ENCODE assay signal across 8 cellular contexts in genomic region chr5:154179846-154180710, GRCh38. TPM values are rescaled to one million over a fixed set of nuclear protein-coding genes. Genes with fewer than 3 reads are reported as not detected.
DNase-seq lines count a peak whose midpoint lies in the region; ATAC-seq and TF ChIP-seq lines count a peak whose summit lies in the region.

No MANE protein-coding gene starts in this region.

- H3K36me3 ChIP-seq in MG63 (no peaks in the 10 kb centered on the region), right lobe of liver (no peaks in the 10 kb centered on the region)

- DNase-seq in AG20443 (ENCODE audit: low spot score): peak; percentile 75
- peak; percentile 71 for DNase-seq in HEK293T (ENCODE audit: extremely low spot score)
- DNase-seq in MG63: peak; percentile 33
- DNase-seq in SK-MEL-5 (ENCODE audit: low read depth, low spot score): peak; percentile 72
- DNase-seq in choroid plexus epithelial cell (ENCODE audit: low read depth): peak; percentile 85
- DNase-seq in right lobe of liver: no peak
- DNase-seq in ureter (ENCODE audit: low spot score): peak; percentile 56

- WGBS in right lobe of liver (ENCODE audit: insufficient coverage, low coverage, low lambda C conversion rate, missing lambda C conversion rate): 40% methylated on average over 12 of the region's 13 CpGs

- H3K4me3 ChIP-seq in MG63 (no peak overlapping the region), choroid plexus epithelial cell (ENCODE audit: low read depth, low read length) (no peak overlapping the region), right lobe of liver (no peak overlapping the region)

- ATAC-seq in right lobe of liver: peak; percentile 92 to 95 (median 93)

- H3K27me3 ChIP-seq in MG63: peaks cover 7% of the 10 kb centered on the region; the same call in 1 of the 2 replicates
- no peaks in the 10 kb centered on the region for H3K27me3 ChIP-seq in right lobe of liver

- in situ Hi-C loops in SK-MEL-5 (cut with HindIII; ENCODE audit: low pct_unique_long_range_greater_than_20kb, low sequenced_read_pairs): no loop called here

- intact Hi-C loops in right lobe of liver (cut with DNase I): loop anchor here (2.0 to 10.0 kb wide), 4 partner anchors 95 to 225 kb away; no protein-coding TSS in a partner anchor

- 0 out of 2 replicates have a peak, but pooled peaks cover 2% of the 10 kb centered on the region for H3K9me3 ChIP-seq in MG63
- H3K9me3 ChIP-seq in right lobe of liver: no peaks in the 10 kb centered on the region

- CTCF ChIA-PET in HEK293T (lab: Yijun Ruan, JAX): interaction anchor here (0.5 to 4.7 kb wide), 11 partner anchors 10 to 230 kb away, joined by 3 to 27 read pairs (median 4); partner anchors contain the start of gene GALNT10

- H3K27ac ChIP-seq in right lobe of liver: no peak overlapping the region

- no peak for TF ChIP-seq POLR2A in right lobe of liver (IDR thresholded peaks at IDR 0.05)

- POLR2A ChIA-PET in HEK293T (lab: Yijun Ruan, JAX): no interaction called here

- H3K4me1 ChIP-seq in right lobe of liver: no peaks in the 10 kb centered on the region

- peak; percentile 83 for TF ChIP-seq CTCF in GM12872 (IDR thresholded peaks at IDR 0.05; ENCODE audit: insufficient read depth, low read depth, low read length)
- TF ChIP-seq CTCF in choroid plexus epithelial cell (conservative IDR thresholded peaks at IDR 0.05; ENCODE audit: low read depth, low read length): peak; percentile 93
- TF ChIP-seq CTCF in right lobe of liver (IDR thresholded peaks at IDR 0.05): peak; percentile 72 to 78 (median 75)

TF ChIP-seq in HEK293T, 16 proteins besides CTCF, POLR2A, EP300 and RAD21:
- TF ChIP-seq BHLHE40 (IDR thresholded peaks at IDR 0.05; ENCODE audit: borderline replicate concordance): no peak
- no peak for TF ChIP-seq L3MBTL2 (conservative IDR thresholded peaks at IDR 0.05)
- no peak for TF ChIP-seq TARDBP (IDR thresholded peaks at IDR 0.05)
- TF ChIP-seq NFRKB (IDR thresholded peaks at IDR 0.05): no peak

RNA-seq across cellular contexts. Expression of gene GALNT10, which starts 10.5 kb away (rescaled TPM):
- 25.9 and 26.3 TPM in 2 replicates for total RNA-seq in MG63 (2014; rRNA removed; shearing (Covaris generic); ENCODE audit: low replicate concordance)
- total RNA-seq in SK-MEL-5 (2014; rRNA removed; shearing (Covaris generic)): 8.7 and 11.0 TPM in 2 replicates
- 11.9 and 13.8 TPM in 2 replicates for polyA plus RNA-seq in SK-MEL-5 (2015; cell fraction: cytosol; rRNA removed)
- 10.9 and 12.0 TPM in 2 replicates for polyA plus RNA-seq in SK-MEL-5 (2015; cell fraction: nucleus; rRNA removed)
- 1 to 10 TPM; 4.0 to 9.7 (median 7.1) TPM for total RNA-seq in right lobe of liver
- 26.0 TPM for total RNA-seq in ureter

Comparison
In these comparisons a context has a peak if more than half of its experiments do, and no peak if none do; other contexts are left out.
1. DNase-seq: peak in AG20443 (single experiment), HEK293T (single experiment), MG63 (single experiment), SK-MEL-5 (single experiment), choroid plexus epithelial cell (single experiment) and ureter (single experiment); none in right lobe of liver (0 of 3).
2. Peak in every context shown above with its lines, with median percentiles within 50 percentile points of each other: CTCF ChIP-seq.